Comparison of ENCODE assay signal across 1 cellular context in the genomic region with DNA sequence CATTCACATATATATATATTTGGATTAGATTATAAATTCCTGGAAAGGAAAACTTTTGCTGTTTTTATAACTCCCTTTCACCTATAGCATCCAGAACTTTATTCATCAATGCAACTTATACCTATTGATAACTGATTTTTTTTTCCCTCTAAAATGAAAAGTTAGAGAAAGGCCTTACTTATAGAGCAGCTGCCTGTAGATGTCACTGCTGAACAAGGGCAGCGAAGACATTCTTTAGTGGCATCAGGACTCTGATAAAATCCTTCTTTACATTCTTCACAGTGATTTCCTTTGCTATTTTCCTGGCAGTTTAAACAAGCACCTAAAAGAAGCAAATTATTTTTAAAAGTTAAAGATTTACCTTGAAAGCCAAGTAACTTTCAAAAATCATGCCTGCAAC.
TF ChIP-seq lines count a peak whose summit lies in the region.

No MANE protein-coding gene starts in this region.

TF ChIP-seq in GM12878, 131 proteins besides CTCF, POLR2A, EP300 and RAD21 (continued from another document):
- TF ChIP-seq, protein P1, sequence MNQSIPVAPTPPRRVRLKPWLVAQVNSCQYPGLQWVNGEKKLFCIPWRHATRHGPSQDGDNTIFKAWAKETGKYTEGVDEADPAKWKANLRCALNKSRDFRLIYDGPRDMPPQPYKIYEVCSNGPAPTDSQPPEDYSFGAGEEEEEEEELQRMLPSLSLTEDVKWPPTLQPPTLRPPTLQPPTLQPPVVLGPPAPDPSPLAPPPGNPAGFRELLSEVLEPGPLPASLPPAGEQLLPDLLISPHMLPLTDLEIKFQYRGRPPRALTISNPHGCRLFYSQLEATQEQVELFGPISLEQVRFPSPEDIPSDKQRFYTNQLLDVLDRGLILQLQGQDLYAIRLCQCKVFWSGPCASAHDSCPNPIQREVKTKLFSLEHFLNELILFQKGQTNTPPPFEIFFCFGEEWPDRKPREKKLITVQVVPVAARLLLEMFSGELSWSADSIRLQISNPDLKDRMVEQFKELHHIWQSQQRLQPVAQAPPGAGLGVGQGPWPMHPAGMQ (IDR thresholded peaks at IDR 0.05; ENCODE audit: borderline replicate concordance): no peak
- TF ChIP-seq CREM (IDR thresholded peaks at IDR 0.05; ENCODE audit: low read depth) (no peak), ZSCAN29 (IDR thresholded peaks at IDR 0.05) (no peak), MYB (IDR thresholded peaks at IDR 0.05; ENCODE audit: borderline replicate concordance, low read depth, low read length) (no peak), WRNIP1 (IDR thresholded peaks at IDR 0.05; ENCODE audit: borderline replicate concordance, low read depth, low read length) (no peak), KDM1A (IDR thresholded peaks at IDR 0.05; ENCODE audit: borderline replicate concordance) (no peak), ZNF24 (IDR thresholded peaks at IDR 0.05) (no peak), NR2C1 (IDR thresholded peaks at IDR 0.05) (no peak), NRF1 (conservative IDR thresholded peaks at IDR 0.05; ENCODE audit: low read depth, low read length) (no peak), MXI1 (IDR thresholded peaks at IDR 0.05; ENCODE audit: low read depth, low read length) (no peak), STAT3 (IDR thresholded peaks at IDR 0.05; ENCODE audit: low read depth, low read length) (no peak), CBX3 (IDR thresholded peaks at IDR 0.05; ENCODE audit: borderline replicate concordance, low read depth) (no peak), EGR1 (IDR thresholded peaks at IDR 0.05; ENCODE audit: borderline replicate concordance in 1 of 2, low read depth in 2 of 2, low read length in 2 of 2) (no peak), PAX5 (IDR thresholded peaks at IDR 0.05; ENCODE audit: borderline replicate concordance, low read depth, low read length) (no peak), LARP7 (IDR thresholded peaks at IDR 0.05) (no peak), RELA (IDR thresholded peaks at IDR 0.05; ENCODE audit: borderline replicate concordance, partially characterized antibody) (no peak)
- TF ChIP-seq, protein P2, sequence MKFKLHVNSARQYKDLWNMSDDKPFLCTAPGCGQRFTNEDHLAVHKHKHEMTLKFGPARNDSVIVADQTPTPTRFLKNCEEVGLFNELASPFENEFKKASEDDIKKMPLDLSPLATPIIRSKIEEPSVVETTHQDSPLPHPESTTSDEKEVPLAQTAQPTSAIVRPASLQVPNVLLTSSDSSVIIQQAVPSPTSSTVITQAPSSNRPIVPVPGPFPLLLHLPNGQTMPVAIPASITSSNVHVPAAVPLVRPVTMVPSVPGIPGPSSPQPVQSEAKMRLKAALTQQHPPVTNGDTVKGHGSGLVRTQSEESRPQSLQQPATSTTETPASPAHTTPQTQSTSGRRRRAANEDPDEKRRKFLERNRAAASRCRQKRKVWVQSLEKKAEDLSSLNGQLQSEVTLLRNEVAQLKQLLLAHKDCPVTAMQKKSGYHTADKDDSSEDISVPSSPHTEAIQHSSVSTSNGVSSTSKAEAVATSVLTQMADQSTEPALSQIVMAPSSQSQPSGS (IDR thresholded peaks at IDR 0.05; ENCODE audit: low read length): no peak
- TF ChIP-seq, protein P3, sequence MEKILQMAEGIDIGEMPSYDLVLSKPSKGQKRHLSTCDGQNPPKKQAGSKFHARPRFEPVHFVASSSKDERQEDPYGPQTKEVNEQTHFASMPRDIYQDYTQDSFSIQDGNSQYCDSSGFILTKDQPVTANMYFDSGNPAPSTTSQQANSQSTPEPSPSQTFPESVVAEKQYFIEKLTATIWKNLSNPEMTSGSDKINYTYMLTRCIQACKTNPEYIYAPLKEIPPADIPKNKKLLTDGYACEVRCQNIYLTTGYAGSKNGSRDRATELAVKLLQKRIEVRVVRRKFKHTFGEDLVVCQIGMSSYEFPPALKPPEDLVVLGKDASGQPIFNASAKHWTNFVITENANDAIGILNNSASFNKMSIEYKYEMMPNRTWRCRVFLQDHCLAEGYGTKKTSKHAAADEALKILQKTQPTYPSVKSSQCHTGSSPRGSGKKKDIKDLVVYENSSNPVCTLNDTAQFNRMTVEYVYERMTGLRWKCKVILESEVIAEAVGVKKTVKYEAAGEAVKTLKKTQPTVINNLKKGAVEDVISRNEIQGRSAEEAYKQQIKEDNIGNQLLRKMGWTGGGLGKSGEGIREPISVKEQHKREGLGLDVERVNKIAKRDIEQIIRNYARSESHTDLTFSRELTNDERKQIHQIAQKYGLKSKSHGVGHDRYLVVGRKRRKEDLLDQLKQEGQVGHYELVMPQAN (conservative IDR thresholded peaks at IDR 0.05): no peak
- TF ChIP-seq, protein P4, sequence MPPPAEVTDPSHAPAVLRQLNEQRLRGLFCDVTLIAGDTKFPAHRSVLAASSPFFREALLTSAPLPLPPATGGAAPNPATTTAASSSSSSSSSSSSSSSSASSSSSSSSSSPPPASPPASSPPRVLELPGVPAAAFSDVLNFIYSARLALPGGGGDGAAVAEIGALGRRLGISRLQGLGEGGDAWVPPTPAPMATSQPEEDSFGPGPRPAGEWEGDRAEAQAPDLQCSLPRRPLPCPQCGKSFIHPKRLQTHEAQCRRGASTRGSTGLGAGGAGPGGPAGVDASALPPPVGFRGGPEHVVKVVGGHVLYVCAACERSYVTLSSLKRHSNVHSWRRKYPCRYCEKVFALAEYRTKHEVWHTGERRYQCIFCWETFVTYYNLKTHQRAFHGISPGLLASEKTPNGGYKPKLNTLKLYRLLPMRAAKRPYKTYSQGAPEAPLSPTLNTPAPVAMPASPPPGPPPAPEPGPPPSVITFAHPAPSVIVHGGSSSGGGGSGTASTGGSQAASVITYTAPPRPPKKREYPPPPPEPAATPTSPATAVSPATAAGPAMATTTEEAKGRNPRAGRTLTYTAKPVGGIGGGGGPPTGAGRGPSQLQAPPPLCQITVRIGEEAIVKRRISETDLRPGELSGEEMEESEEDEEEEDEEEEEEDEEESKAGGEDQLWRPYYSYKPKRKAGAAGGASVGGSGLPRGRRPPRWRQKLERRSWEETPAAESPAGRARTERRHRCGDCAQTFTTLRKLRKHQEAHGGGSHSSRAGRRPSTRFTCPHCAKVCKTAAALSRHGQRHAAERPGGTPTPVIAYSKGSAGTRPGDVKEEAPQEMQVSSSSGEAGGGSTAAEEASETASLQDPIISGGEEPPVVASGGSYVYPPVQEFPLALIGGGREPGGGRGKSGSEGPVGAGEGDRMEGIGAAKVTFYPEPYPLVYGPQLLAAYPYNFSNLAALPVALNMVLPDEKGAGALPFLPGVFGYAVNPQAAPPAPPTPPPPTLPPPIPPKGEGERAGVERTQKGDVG (CRISPR knock-in tag; IDR thresholded peaks at IDR 0.05): no peak
